In the genomic region with DNA sequence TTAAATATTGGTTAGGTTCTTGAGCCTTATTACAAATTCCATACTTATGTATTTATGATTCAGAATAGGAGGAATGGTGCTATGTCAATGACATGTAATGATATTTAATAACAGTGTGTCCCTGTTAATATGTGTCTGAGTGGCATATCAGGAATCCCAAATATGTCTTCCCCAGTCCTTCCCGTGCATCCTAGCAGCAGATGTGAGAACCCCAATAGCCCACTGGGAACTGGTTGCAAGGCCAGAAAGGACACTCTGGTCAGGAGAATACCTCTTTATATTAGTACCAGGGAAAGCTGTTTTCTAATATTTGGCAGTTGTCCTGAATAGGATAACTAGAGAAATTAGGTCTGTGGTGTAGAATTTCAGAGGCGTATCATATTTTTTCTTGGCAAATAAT, we compare ENCODE assay signal across 23 cellular contexts.
"Had no signal": no experiment of that assay in that cellular context is flagged by ENCODE, and none has a peak within 500 bp of the region (broad histone marks: within the 10 kb centered on the region; RNA-seq: fewer than 3 reads in every experiment).

No MANE protein-coding gene starts in this region.

- DNase-seq: kidney; left colon; left lung; mesendoderm; naive thymus-derived CD4-positive, alpha-beta T cell; ovary; right lobe of liver; stimulated activated CD4-positive, alpha-beta T cell treated with anti-CD3 and anti-CD28 coated beads, Interleukin-12 subunit alpha, Interleukin-12 subunit beta, amount 100 ng/mL, for 4 hours; stimulated activated CD4-positive, alpha-beta T cell treated with anti-CD3 and anti-CD28 coated beads, Interleukin-15, amount 100 ng/mL, for 24 hours; stimulated activated CD4-positive, alpha-beta T cell treated with anti-CD3 and anti-CD28 coated beads, Interleukin-2, amount 100 ng/mL, for 24 hours; stimulated activated CD4-positive, alpha-beta T cell treated with anti-CD3 and anti-CD28 coated beads, Interleukin-4, amount 100 ng/mL, for 1 hour; stimulated activated naive B cell treated with anti-CD40 and anti-IgM and Interleukin-4, amounts not matched to agents 10 μg/mL and 1 μg/mL and 100 μg/mL, for 72 hours; stimulated activated naive CD8-positive, alpha-beta T cell treated with anti-CD3 and anti-CD28 coated beads, Interleukin-15, Interleukin-2, amounts not matched to agents 100 U/mL and 50 U/mL, for 24 hours; stomach; testis; thyroid gland; transverse colon; upper lobe of left lung had no signal

- ATAC-seq: left colon; left lung; naive thymus-derived CD4-positive, alpha-beta T cell; natural killer cell treated with Interleukin-12 subunit alpha and Interleukin-12 subunit beta and Interleukin-15 and Interleukin-18, amount 100 ng/mL, for 72 hours; right lobe of liver; stimulated activated naive CD8-positive, alpha-beta T cell treated with anti-CD3 and anti-CD28 coated beads, Interleukin-15, Interleukin-2, amounts not matched to agents 100 U/mL and 50 U/mL, for 24 hours had no signal

- H3K27ac ChIP-seq: hepatocyte, left lung, ovary, right atrium auricular region, right lobe of liver, skin epidermis, stomach, testis, thyroid gland, transverse colon, upper lobe of left lung, vagina had no signal
